18 cellular contexts compared by ENCODE assay signal in genomic region chr12:3686463-3686862, GRCh38.
"Had no signal": no experiment of that assay in that cellular context is flagged by ENCODE, and none has a peak within 500 bp of the region (broad histone marks: within the 10 kb centered on the region; RNA-seq: fewer than 3 reads in every experiment).

No MANE protein-coding gene starts in this region.

- DNase-seq: activated B cell treated with CpG ODN at 0.5 μM for 24 hours; activated CD4-positive, alpha-beta T cell treated with anti-CD3 and anti-CD28 coated beads for 48 hours; activated effector memory CD4-positive, alpha-beta T cell treated with Interleukin-2 at 50 U/mL for 16 hours; activated naive CD4-positive, alpha-beta T cell treated with anti-CD3 and anti-CD28 coated beads for 36 hours; activated T-cell treated with anti-CD3 and anti-CD28 coated beads, Interleukin-2, amount 50 U/mL, for 1 hour; body of pancreas; effector CD4-positive, alpha-beta T cell; foreskin keratinocyte; posterior cingulate gyrus; sigmoid colon; stimulated activated CD4-positive, alpha-beta T cell treated with anti-CD3 and anti-CD28 coated beads, Interleukin-15, amount 100 ng/mL, for 24 hours; stimulated activated naive B cell treated with anti-CD40 and anti-IgM and Interleukin-4, amounts not matched to agents 10 μg/mL and 1 μg/mL and 100 μg/mL, for 72 hours; T1000; transverse colon had no signal

- ATAC-seq: body of pancreas; foreskin keratinocyte; stimulated activated naive B cell treated with anti-CD40 and anti-IgM and Interleukin-4, amounts not matched to agents 10 μg/mL and 1 μg/mL and 100 μg/mL, for 72 hours had no signal

- H3K4me1 Mint-ChIP-seq: activated B cell treated with CpG ODN at 0.5 μM for 24 hours; memory B cell; stimulated activated naive B cell treated with anti-CD40 and anti-IgM and Interleukin-4, amounts not matched to agents 10 μg/mL and 1 μg/mL and 100 μg/mL, for 72 hours had no signal

- H3K27ac ChIP-seq: body of pancreas, cardiac muscle cell, foreskin keratinocyte, sigmoid colon, transverse colon had no signal

- H3K4me3 Mint-ChIP-seq: activated B cell treated with CpG ODN at 0.5 μM for 24 hours; activated naive CD4-positive, alpha-beta T cell treated with anti-CD3 and anti-CD28 coated beads for 36 hours; dendritic cell treated with granulocyte-macrophage colony-stimulating factor and Interleukin-4, amounts not matched to agents 40 ng/mL and 50 ng/mL, for 4 days; memory B cell; stimulated activated naive B cell treated with anti-CD40 and anti-IgM and Interleukin-4, amounts not matched to agents 10 μg/mL and 1 μg/mL and 100 μg/mL, for 72 hours had no signal

- H3K27ac Mint-ChIP-seq: activated B cell treated with CpG ODN at 0.5 μM for 24 hours; activated naive CD4-positive, alpha-beta T cell treated with anti-CD3 and anti-CD28 coated beads for 36 hours; dendritic cell treated with granulocyte-macrophage colony-stimulating factor and Interleukin-4, amounts not matched to agents 40 ng/mL and 50 ng/mL, for 4 days; memory B cell; stimulated activated naive B cell treated with anti-CD40 and anti-IgM and Interleukin-4, amounts not matched to agents 10 μg/mL and 1 μg/mL and 100 μg/mL, for 72 hours had no signal

- H3K36me3 ChIP-seq: cardiac muscle cell, sigmoid colon had no signal

- H3K27me3 Mint-ChIP-seq: activated B cell treated with CpG ODN at 0.5 μM for 24 hours; dendritic cell treated with granulocyte-macrophage colony-stimulating factor and Interleukin-4, amounts not matched to agents 40 ng/mL and 50 ng/mL, for 4 days; memory B cell; stimulated activated naive B cell treated with anti-CD40 and anti-IgM and Interleukin-4, amounts not matched to agents 10 μg/mL and 1 μg/mL and 100 μg/mL, for 72 hours had no signal

- H3K9me3 ChIP-seq: body of pancreas, sigmoid colon, transverse colon had no signal

- H3K4me3 ChIP-seq: body of pancreas, cardiac muscle cell, sigmoid colon, smooth muscle cell, transverse colon had no signal

- H3K4me1 ChIP-seq: body of pancreas, foreskin keratinocyte had no signal

- H3K9me3 Mint-ChIP-seq: activated naive CD4-positive, alpha-beta T cell treated with anti-CD3 and anti-CD28 coated beads for 36 hours had no signal

- H3K27me3 ChIP-seq: body of pancreas, cardiac muscle cell, sigmoid colon, transverse colon had no signal
